In genomic region chr7:262631-263311, GRCh38 we compare ENCODE assay signal across 10 cellular contexts. TPM values are rescaled to one million over a fixed set of nuclear protein-coding genes. Genes with fewer than 3 reads are reported as not detected.
DNase-seq lines count a peak whose midpoint lies in the region; ATAC-seq and TF ChIP-seq lines count a peak whose summit lies in the region.
"Not testable (repeated sequence)": the region's sequence is repeated elsewhere in the genome, so short reads cannot be mapped to it uniquely, and the experiment has no call there.
"Had no signal": no experiment of that assay in that cellular context is flagged by ENCODE, and none has a peak within 500 bp of the region (broad histone marks: within the 10 kb centered on the region; RNA-seq: fewer than 3 reads in every experiment).

No MANE protein-coding gene starts in this region.

- TF ChIP-seq POLR2A in esophagus muscularis mucosa (IDR thresholded peaks at IDR 0.05; ENCODE audit: low read depth) = not testable (repeated sequence)

- H3K4me1 Mint-ChIP-seq in memory B cell = peaks cover 12% of the 10 kb centered on the region

- H2AFZ ChIP-seq in OCI-LY3 (ENCODE audit: low read depth, low read length) = not testable (repeated sequence)

- not testable (repeated sequence) for H3K36me3 Mint-ChIP-seq in memory B cell

- WGBS in esophagus muscularis mucosa = 89% methylated on average over 13 of the region's 31 CpGs
- WGBS in aorta, 2 donors = 76 to 85% methylated on average over 15 to 29 of the region's 31 CpGs

- not testable (repeated sequence) for H3K9me3 ChIP-seq in OCI-LY3 (ENCODE audit: insufficient read depth, low read length); esophagus muscularis mucosa; aorta (ENCODE audit: control insufficient read depth, low read length)

- H3K27ac Mint-ChIP-seq in memory B cell = not testable (repeated sequence)

- H3K27me3 Mint-ChIP-seq in memory B cell = not testable (repeated sequence)

- H3K4me3 Mint-ChIP-seq in memory B cell = peak overlapping the region; percentile 46

- H3K27ac ChIP-seq in OCI-LY3 (ENCODE audit: low read length); esophagus muscularis mucosa (replicated peaks in 1 of 4); aorta (ENCODE audit: low read depth in 1 of 2, low read length in 2 of 2): not testable (repeated sequence)

- H4K20me1 ChIP-seq in OCI-LY3 (ENCODE audit: insufficient read depth, low read length) = not testable (repeated sequence)

- H3K4me2 ChIP-seq in OCI-LY3 (ENCODE audit: low read length) = peak overlapping the region; percentile 37; the same call in 1 of the 2 replicates

- not testable (repeated sequence) for H3K79me2 ChIP-seq in OCI-LY3 (ENCODE audit: low read length)

- H3K27me3 ChIP-seq in OCI-LY3 (ENCODE audit: low read depth, low read length); esophagus muscularis mucosa; aorta (ENCODE audit: control insufficient read depth in 1 of 2, insufficient read depth in 2 of 2, low read length in 1 of 2): not testable (repeated sequence)

- not testable (repeated sequence) for H3K36me3 ChIP-seq in OCI-LY3 (replicated peaks; ENCODE audit: low read depth, low read length); aorta (ENCODE audit: control insufficient read depth in 1 of 2, insufficient read depth in 2 of 2, low read length in 1 of 2)
- peaks cover 24 to 45% (median 37%) of the 10 kb centered on the region in 4 donors for H3K36me3 ChIP-seq in esophagus muscularis mucosa

- DNase-seq in GM12864 (ENCODE audit: low read depth); esophagus muscularis mucosa (ENCODE audit: extremely low spot score): not testable (repeated sequence)
- DNase-seq in activated CD4-positive, alpha-beta T cell treated with anti-CD3 and anti-CD28 coated beads, Interleukin-2, amount 50 U/mL, for 4 hours = peak; percentile 40 to 42
- peak; percentile 66 for DNase-seq in activated naive CD4-positive, alpha-beta T cell treated with anti-CD3 and anti-CD28 coated beads, Interleukin-2, amount 50 U/mL, for 16 hours
- DNase-seq in memory B cell (ENCODE audit: low spot score in 2 of 2) (peak; percentile 40 to 52), aorta (peak; percentile 43 to 68)
- DNase-seq in stimulated activated CD4-positive, alpha-beta T cell treated with anti-CD3 and anti-CD28 coated beads, Interleukin-2, amount 100 ng/mL, for 24 hours = peak; percentile 77 to 85

- H3K4me3 ChIP-seq in GM12864 (ENCODE audit: low read depth, low read length); esophagus muscularis mucosa; aorta (ENCODE audit: low read length in 2 of 2): not testable (repeated sequence)
- peak overlapping the region; percentile 46 for H3K4me3 ChIP-seq in OCI-LY3 (ENCODE audit: low read length)

- not testable (repeated sequence) for ATAC-seq in memory B cell (ENCODE audit: low read depth); aorta (ENCODE audit: low FRiP score)

- TF ChIP-seq CTCF in GM12864 (IDR thresholded peaks at IDR 0.05; ENCODE audit: low read depth, low read length, missing control alignments) = peak; percentile 25
- 0 out of 2 replicates have a peak, but pooled peaks have one; percentile 14 for TF ChIP-seq CTCF in OCI-LY3 (IDR thresholded peaks at IDR 0.05; ENCODE audit: low read depth, low read length)
- TF ChIP-seq CTCF in esophagus muscularis mucosa (IDR thresholded peaks at IDR 0.05) = peak in 2 of 3 experiments; percentile 16 to 42

- peaks cover 11% of the 10 kb centered on the region for H3K9me3 Mint-ChIP-seq in memory B cell

- H3K9ac ChIP-seq in OCI-LY3 (ENCODE audit: low read length) = not testable (repeated sequence)

- intact Hi-C loops in esophagus muscularis mucosa (cut with DNase I); aorta (cut with DNase I): not testable (repeated sequence)

- not testable (repeated sequence) for TF ChIP-seq EP300 in esophagus muscularis mucosa (IDR thresholded peaks at IDR 0.05)

- not testable (repeated sequence) for H3K4me1 ChIP-seq in OCI-LY3 (ENCODE audit: low read length); esophagus muscularis mucosa; aorta (ENCODE audit: control insufficient read depth in 1 of 2, insufficient read depth in 2 of 2, low read length in 2 of 2)

RNA-seq across cellular contexts. Expression of gene FOXL3, which starts 27.2 kb away (rescaled TPM):
- total RNA-seq in esophagus muscularis mucosa = not detected
- total RNA-seq in aorta = not detected
- not detected for polyA plus RNA-seq in aorta
- total RNA-seq: esophagus squamous epithelium, HT1080 had no signal
